ENCODE assay signal across 26 cellular contexts in the genomic region with DNA sequence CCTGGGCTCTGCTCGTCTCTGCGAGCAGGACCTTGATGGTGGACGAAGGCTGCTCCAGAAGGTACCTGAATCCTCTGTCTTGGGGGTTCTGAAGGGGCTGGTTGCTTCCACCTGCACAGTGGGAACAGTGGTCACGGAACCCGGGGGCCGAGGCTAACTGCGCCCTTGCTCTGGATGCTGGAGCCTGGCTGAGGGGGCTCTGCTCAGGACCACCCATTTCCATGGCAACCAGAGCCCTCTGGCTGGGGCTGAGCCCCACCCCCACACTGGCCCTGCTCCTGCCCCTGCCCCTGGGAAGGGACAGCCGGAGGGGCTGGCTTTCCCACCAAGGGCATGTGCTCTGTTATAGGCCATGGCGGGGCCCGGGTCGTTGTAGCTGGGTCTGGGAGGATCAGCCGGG.
"Had no signal": no experiment of that assay in that cellular context is flagged by ENCODE, and none has a peak within 500 bp of the region (broad histone marks: within the 10 kb centered on the region; RNA-seq: fewer than 3 reads in every experiment).

No MANE protein-coding gene starts in this region.

- H3K36me3 Mint-ChIP-seq: mesothelial cell of epicardium; naive B cell; stimulated activated naive B cell treated with anti-CD40 and anti-IgM and Interleukin-4, amounts not matched to agents 10 μg/mL and 1 μg/mL and 100 μg/mL, for 72 hours had no signal

- H3K4me3 ChIP-seq: left lung, lower lobe of right lung, right atrium auricular region, right lobe of liver, smooth muscle cell, stomach, testis, thyroid gland, transverse colon, upper lobe of left lung had no signal

- H3K4me1 ChIP-seq: left lung, lower lobe of right lung, parathyroid adenoma, right atrium auricular region, right lobe of liver, stomach, testis, thyroid gland, transverse colon had no signal

- H3K36me3 ChIP-seq: left lung, lower lobe of right lung, neutrophil, right atrium auricular region, right lobe of liver, stomach, thyroid gland, transverse colon, upper lobe of left lung had no signal

- H3K9me3 ChIP-seq: lower lobe of right lung, neutrophil, right atrium auricular region, right lobe of liver, testis, thyroid gland, transverse colon, upper lobe of left lung had no signal

- H3K4me1 Mint-ChIP-seq: mesothelial cell of epicardium; stimulated activated naive B cell treated with anti-CD40 and anti-IgM and Interleukin-4, amounts not matched to agents 10 μg/mL and 1 μg/mL and 100 μg/mL, for 72 hours had no signal

- H3K27me3 ChIP-seq: neutrophil, right atrium auricular region, right lobe of liver, testis, thyroid gland, transverse colon, upper lobe of left lung had no signal

- H3K27ac Mint-ChIP-seq: mesothelial cell of epicardium; naive B cell; progenitor cell of endocrine pancreas; stimulated activated naive B cell treated with anti-CD40 and anti-IgM and Interleukin-4, amounts not matched to agents 10 μg/mL and 1 μg/mL and 100 μg/mL, for 72 hours had no signal

- H2AFZ ChIP-seq: parathyroid adenoma had no signal

- H3K9ac ChIP-seq: parathyroid adenoma had no signal

- H3K4me3 Mint-ChIP-seq: mesothelial cell of epicardium; nephron; neural crest cell; stimulated activated naive B cell treated with anti-CD40 and anti-IgM and Interleukin-4, amounts not matched to agents 10 μg/mL and 1 μg/mL and 100 μg/mL, for 72 hours had no signal

- DNase-seq: hippocampal formation; kidney glomerular epithelial cell; lower lobe of right lung; naive B cell; occipital lobe; stimulated activated CD4-positive, alpha-beta T cell treated with anti-CD3 and anti-CD28 coated beads, Interleukin-1b, Interleukin-23, amount 100 ng/mL, for 48 hours; stimulated activated CD4-positive, alpha-beta T cell treated with anti-CD3 and anti-CD28 coated beads, Interleukin-2, amount 100 ng/mL, for 48 hours; stimulated activated CD4-positive, alpha-beta T cell treated with anti-CD3 and anti-CD28 coated beads, Interleukin-4, amount 100 ng/mL, for 4 hours; stimulated activated CD8-positive, alpha-beta memory T cell treated with anti-CD3 and anti-CD28 coated beads, Interleukin-4, amount 100 ng/mL, for 48 hours; stimulated activated naive B cell treated with anti-CD40 and anti-IgM and Interleukin-4, amounts not matched to agents 10 μg/mL and 1 μg/mL and 100 μg/mL, for 72 hours; stimulated activated naive CD8-positive, alpha-beta T cell treated with anti-CD3 and anti-CD28 coated beads, Interleukin-15, Interleukin-2, amounts not matched to agents 100 U/mL and 50 U/mL, for 24 hours; stomach; testis; transverse colon had no signal

- H3K4me2 ChIP-seq: smooth muscle cell had no signal

- H3K27ac ChIP-seq: left lung, lower lobe of right lung, neutrophil, parathyroid adenoma, right atrium auricular region, right lobe of liver, stomach, testis, thyroid gland, transverse colon, upper lobe of left lung had no signal

- ATAC-seq: stimulated activated naive B cell treated with anti-CD40 and anti-IgM and Interleukin-4, amounts not matched to agents 10 μg/mL and 1 μg/mL and 100 μg/mL, for 72 hours; stimulated activated naive CD8-positive, alpha-beta T cell treated with anti-CD3 and anti-CD28 coated beads, Interleukin-15, Interleukin-2, amounts not matched to agents 100 U/mL and 50 U/mL, for 24 hours had no signal
